Comparison of ENCODE assay signal across 26 cellular contexts in genomic region chr11:102473543-102473942, GRCh38. TPM values are rescaled to one million over a fixed set of nuclear protein-coding genes. Genes with fewer than 3 reads are reported as not detected.
DNase-seq lines count a peak whose midpoint lies in the region; ATAC-seq and TF ChIP-seq lines count a peak whose summit lies in the region.
"Had no signal": no experiment of that assay in that cellular context is flagged by ENCODE, and none has a peak within 500 bp of the region (broad histone marks: within the 10 kb centered on the region; RNA-seq: fewer than 3 reads in every experiment).

No MANE protein-coding gene starts in this region.

- no peak for TF ChIP-seq POLR2A in stomach (IDR thresholded peaks at IDR 0.05)

- CTCF ChIA-PET in activated CD8-positive, alpha-beta T cell treated with anti-CD3 and anti-CD28 coated beads for 36 hours (lab: Charles Lee): no interaction called here
- CTCF ChIA-PET in activated CD8-positive, alpha-beta T cell treated with anti-CD3 and anti-CD28 coated beads, Interleukin-2, amount 10 ng/mL, durations not matched to agents 7 days and 5 days (lab: Charles Lee): interaction anchor here (1.5 to 1.7 kb wide), 2 partner anchors 23 to 139 kb away, joined by 3 read pairs; no protein-coding TSS in a partner anchor
- CTCF ChIA-PET in OCI-LY7 (lab: Charles Lee; ENCODE audit: unreplicated experiment): no interaction called here

- no peaks in the 10 kb centered on the region for H3K9me2 ChIP-seq in OCI-LY7 (ENCODE audit: insufficient read depth, low read length)

- no TSS peak for BruUV-seq in OCI-LY7 (replicated peaks; lab: Mats Ljungman, UMichigan)

- no peaks in the 10 kb centered on the region for H3K27me3 Mint-ChIP-seq in activated CD8-positive, alpha-beta T cell treated with anti-CD3 and anti-CD28 coated beads for 36 hours
- no peaks in the 10 kb centered on the region for H3K27me3 Mint-ChIP-seq in activated CD8-positive, alpha-beta T cell treated with anti-CD3 and anti-CD28 coated beads, Interleukin-2, amount 10 ng/mL, durations not matched to agents 7 days and 5 days (ENCODE audit: low read depth)
- H3K27me3 Mint-ChIP-seq: activated CD4-positive, alpha-beta memory T cell treated with anti-CD3 and anti-CD28 coated beads, Interleukin-2, amount 10 ng/mL, durations not matched to agents 7 days and 5 days; progenitor cell of endocrine pancreas had no signal

- H3K36me3 ChIP-seq in OCI-LY7 (ENCODE audit: insufficient read depth, low read length): no peaks in the 10 kb centered on the region
- no peaks in the 10 kb centered on the region for H3K36me3 ChIP-seq in stomach

- intact Hi-C loops in activated CD8-positive, alpha-beta T cell treated with anti-CD3 and anti-CD28 coated beads for 36 hours (cut with micrococcal nuclease): no loop called here
- intact Hi-C loops in OCI-LY7 (cut with micrococcal nuclease; ENCODE audit: unreplicated experiment): no loop called here
- intact Hi-C loops in left colon (cut with DNase I, micrococcal nuclease): no loop called here
- intact Hi-C loops in stomach (cut with DNase I; ENCODE audit: low total_unique reads): no loop called here

- no peaks in the 10 kb centered on the region for H4K20me1 ChIP-seq in OCI-LY7 (ENCODE audit: insufficient read depth, low read length)

- peak overlapping the region; percentile 99 for H2AFZ ChIP-seq in OCI-LY7 (ENCODE audit: low read length)

- peak overlapping the region; percentile 65 for H3K4me2 ChIP-seq in OCI-LY7 (ENCODE audit: low read length)

- no peaks in the 10 kb centered on the region for H3K36me3 Mint-ChIP-seq in activated CD8-positive, alpha-beta T cell treated with anti-CD3 and anti-CD28 coated beads for 36 hours (ENCODE audit: low read depth)
- peaks cover 5% of the 10 kb centered on the region for H3K36me3 Mint-ChIP-seq in activated CD8-positive, alpha-beta T cell treated with anti-CD3 and anti-CD28 coated beads, Interleukin-2, amount 10 ng/mL, durations not matched to agents 7 days and 5 days (ENCODE audit: low read depth)
- H3K36me3 Mint-ChIP-seq: CD14-positive monocyte had no signal

- peaks cover 82% of the 10 kb centered on the region for H3K4me1 Mint-ChIP-seq in activated CD8-positive, alpha-beta T cell treated with anti-CD3 and anti-CD28 coated beads for 36 hours (ENCODE audit: low read depth)
- peaks cover 84% of the 10 kb centered on the region for H3K4me1 Mint-ChIP-seq in activated CD8-positive, alpha-beta T cell treated with anti-CD3 and anti-CD28 coated beads, Interleukin-2, amount 10 ng/mL, durations not matched to agents 7 days and 5 days (ENCODE audit: low read depth)

- H3K4me3 Mint-ChIP-seq in activated CD8-positive, alpha-beta T cell treated with anti-CD3 and anti-CD28 coated beads for 36 hours: no peak overlapping the region
- no peak overlapping the region for H3K4me3 Mint-ChIP-seq in activated CD8-positive, alpha-beta T cell treated with anti-CD3 and anti-CD28 coated beads, Interleukin-2, amount 10 ng/mL, durations not matched to agents 7 days and 5 days
- H3K4me3 Mint-ChIP-seq: activated CD4-positive, alpha-beta memory T cell treated with anti-CD3 and anti-CD28 coated beads, Interleukin-2, amount 10 ng/mL, durations not matched to agents 7 days and 5 days; CD14-positive monocyte had no signal

- no peak for TF ChIP-seq EP300 in stomach (IDR thresholded peaks at IDR 0.05)

- peak; percentile 42 for DNase-seq in activated CD8-positive, alpha-beta T cell treated with anti-CD3 and anti-CD28 coated beads for 36 hours
- DNase-seq in activated CD8-positive, alpha-beta T cell treated with anti-CD3 and anti-CD28 coated beads, Interleukin-2, amount 10 ng/mL, durations not matched to agents 7 days and 5 days: no peak
- DNase-seq in OCI-LY7 (ENCODE audit: low spot score): no peak
- peak; percentile 82 to 94 for DNase-seq in left colon
- DNase-seq in stomach: peak; percentile 72
- DNase-seq in SW480 (ENCODE audit: low spot score): no peak
- DNase-seq in COLO668 (lab: John Stamatoyannopoulos, UW; ENCODE audit: unreplicated experiment): no peak
- no peak for DNase-seq in SKM-1 treated with dmso at 0.1 percent for 144 hours (lab: John Stamatoyannopoulos, UW; ENCODE audit: unreplicated experiment)
- DNase-seq: activated CD4-positive, alpha-beta memory T cell treated with anti-CD3 and anti-CD28 coated beads, Interleukin-2, amount 10 ng/mL, durations not matched to agents 7 days and 5 days; activated T-cell treated with anti-CD3 and anti-CD28 coated beads, Interleukin-2, amount 50 U/mL, for 48 hours; DMS53; foreskin keratinocyte; kidney; mesenchymal stem cell; MV-4-11; NCI-H1930; NCI-H524; SIG-M5; stimulated activated CD4-positive, alpha-beta T cell treated with anti-CD3 and anti-CD28 coated beads, Interleukin-4, amount 100 ng/mL, for 1 hour; T-helper 2 cell had no signal

- peaks cover 83% of the 10 kb centered on the region for H3K4me1 ChIP-seq in OCI-LY7 (ENCODE audit: insufficient read depth, low read length, poor library complexity, severe bottlenecking)
- peaks cover under 1 to 33% (median 30%) of the 10 kb centered on the region in 4 donors for H3K4me1 ChIP-seq in stomach

- no peak overlapping the region for H3K4me3 ChIP-seq in OCI-LY7 (ENCODE audit: low read depth, low read length, poor library complexity, severe bottlenecking)
- H3K4me3 ChIP-seq in stomach: no peak overlapping the region

- H3K27me3 ChIP-seq in stomach: no peaks in the 10 kb centered on the region
- H3K27me3 ChIP-seq: foreskin keratinocyte had no signal

- no peaks in the 10 kb centered on the region for H3K9me3 Mint-ChIP-seq in activated CD8-positive, alpha-beta T cell treated with anti-CD3 and anti-CD28 coated beads for 36 hours
- H3K9me3 Mint-ChIP-seq in activated CD8-positive, alpha-beta T cell treated with anti-CD3 and anti-CD28 coated beads, Interleukin-2, amount 10 ng/mL, durations not matched to agents 7 days and 5 days (ENCODE audit: insufficient read depth): no peaks in the 10 kb centered on the region
- H3K9me3 Mint-ChIP-seq: activated CD4-positive, alpha-beta memory T cell treated with anti-CD3 and anti-CD28 coated beads, Interleukin-2, amount 10 ng/mL, durations not matched to agents 7 days and 5 days; CD14-positive monocyte had no signal

- WGBS in stomach, 5 donors: 39 to 58% (median 55%) methylated on average over 5 of the region's 5 CpGs

- H3K9me3 ChIP-seq in OCI-LY7 (ENCODE audit: low read length) (no peaks in the 10 kb centered on the region), stomach (no peaks in the 10 kb centered on the region)

- peak overlapping the region; percentile 80 for H3K27ac Mint-ChIP-seq in activated CD8-positive, alpha-beta T cell treated with anti-CD3 and anti-CD28 coated beads for 36 hours
- no peak overlapping the region for H3K27ac Mint-ChIP-seq in activated CD8-positive, alpha-beta T cell treated with anti-CD3 and anti-CD28 coated beads, Interleukin-2, amount 10 ng/mL, durations not matched to agents 7 days and 5 days
- H3K27ac Mint-ChIP-seq: activated CD4-positive, alpha-beta memory T cell treated with anti-CD3 and anti-CD28 coated beads, Interleukin-2, amount 10 ng/mL, durations not matched to agents 7 days and 5 days; progenitor cell of endocrine pancreas had no signal

- no peaks in the 10 kb centered on the region for H3K79me2 ChIP-seq in OCI-LY7 (ENCODE audit: insufficient read depth, low read depth, low read length)

- TF ChIP-seq CTCF in activated CD8-positive, alpha-beta T cell treated with anti-CD3 and anti-CD28 coated beads for 36 hours (IDR thresholded peaks at IDR 0.05): no peak
- TF ChIP-seq CTCF in OCI-LY7 (conservative IDR thresholded peaks at IDR 0.05; ENCODE audit: low read length) (no peak), stomach (IDR thresholded peaks at IDR 0.05) (no peak)

- peak overlapping the region; percentile 81 for H3K27ac ChIP-seq in OCI-LY7 (ENCODE audit: low read depth, low read length, poor library complexity, severe bottlenecking)
- peak overlapping the region in 2 of 5 donors; percentile 15 to 23 for H3K27ac ChIP-seq in stomach
- H3K27ac ChIP-seq: foreskin keratinocyte, VCaP had no signal

- POLR2A ChIA-PET in activated CD8-positive, alpha-beta T cell treated with anti-CD3 and anti-CD28 coated beads for 36 hours (lab: Charles Lee): interaction anchor here (0.7 to 1.3 kb wide), 2 partner anchors 20 to 22 kb away, joined by 3 read pairs; no protein-coding TSS in a partner anchor
- POLR2A ChIA-PET in activated CD8-positive, alpha-beta T cell treated with anti-CD3 and anti-CD28 coated beads, Interleukin-2, amount 10 ng/mL, durations not matched to agents 7 days and 5 days (lab: Charles Lee): interaction anchor here (1.7 kb wide), 1 partner anchor 22 kb away, joined by 6 read pairs; no protein-coding TSS in a partner anchor
- POLR2A ChIA-PET in OCI-LY7 (lab: Charles Lee): interaction anchor here (0.9 to 1.0 kb wide), 3 partner anchors 11 to 157 kb away, joined by 4 to 6 read pairs (median 6); no protein-coding TSS in a partner anchor

- ATAC-seq in activated CD8-positive, alpha-beta T cell treated with anti-CD3 and anti-CD28 coated beads for 36 hours: no peak
- no peak for ATAC-seq in activated CD8-positive, alpha-beta T cell treated with anti-CD3 and anti-CD28 coated beads, Interleukin-2, amount 10 ng/mL, durations not matched to agents 7 days and 5 days
- peak; percentile 95 for ATAC-seq in left colon
- ATAC-seq: foreskin keratinocyte had no signal

RNA-seq across cellular contexts. Expression of gene TMEM123, which starts 21.0 kb away (rescaled TPM):
- 100 to 1,000 TPM; 234 to 235 TPM for total RNA-seq in activated CD8-positive, alpha-beta T cell treated with anti-CD3 and anti-CD28 coated beads for 36 hours
- total RNA-seq in activated CD8-positive, alpha-beta T cell treated with anti-CD3 and anti-CD28 coated beads, Interleukin-2, amount 10 ng/mL, durations not matched to agents 7 days and 5 days: 100 to 1,000 TPM; 434 to 461 TPM
- 83.3 and 127 TPM in 2 replicates for total RNA-seq in OCI-LY7 (2014; rRNA removed; shearing (Covaris generic))
- total RNA-seq in OCI-LY7 (2022) (232 and 261 TPM in 2 replicates), left colon (100 to 1,000 TPM; 105 to 114 TPM), stomach (100 to 1,000 TPM in 2 of 5 donors, 10 to 100 TPM in 3; 16.2 to 226 (median 75.3) TPM)
- polyA plus RNA-seq in stomach: 10 to 100 TPM; 47.2 to 53.6 (median 49.6) TPM

RNA-seq across cellular contexts. Expression of gene MMP7, which starts 57.0 kb away (rescaled TPM):
- not detected for total RNA-seq in activated CD8-positive, alpha-beta T cell treated with anti-CD3 and anti-CD28 coated beads for 36 hours
- total RNA-seq in activated CD8-positive, alpha-beta T cell treated with anti-CD3 and anti-CD28 coated beads, Interleukin-2, amount 10 ng/mL, durations not matched to agents 7 days and 5 days: not detected
- total RNA-seq in OCI-LY7 (2014; rRNA removed; shearing (Covaris generic)): not detected in 2 replicates
- total RNA-seq in OCI-LY7 (2022) (not detected in 2 replicates), left colon (not detected), stomach (1 to 10 TPM in 2 of 5 donors, under 1 TPM in 1, not detected in 2; 0.37 to 2.0 (median 1.3) TPM)
- polyA plus RNA-seq in stomach: 10 to 100 TPM in 1 of 3 donors, 1 to 10 TPM in 1, not detected in 1; 2.1 to 45.1 TPM
- total RNA-seq: activated CD4-positive, alpha-beta memory T cell treated with anti-CD3 and anti-CD28 coated beads, Interleukin-2, amount 10 ng/mL, durations not matched to agents 7 days and 5 days; bronchial epithelial cell; progenitor cell of endocrine pancreas; skeletal muscle tissue had no signal
- polyA plus RNA-seq: CD14-positive monocyte, foreskin keratinocyte, neural cell had no signal

Comparison
In these comparisons a context has a peak if more than half of its experiments do, and no peak if none do; other contexts are left out.
1. DNase-seq: peak in activated CD8-positive, alpha-beta T cell treated with anti-CD3 and anti-CD28 coated beads for 36 hours (single experiment), left colon (2 of 2) and stomach (single experiment); none in activated CD8-positive, alpha-beta T cell treated with anti-CD3 and anti-CD28 coated beads, Interleukin-2, amount 10 ng/mL, durations not matched to agents 7 days and 5 days (single experiment), OCI-LY7 (single experiment), SW480 (single experiment), COLO668 (single experiment) and SKM-1 treated with dmso at 0.1 percent for 144 hours (single experiment).